ENCODE assay signal across 12 cellular contexts in genomic region chr17:79932907-79933306, GRCh38.
"Had no signal": no experiment of that assay in that cellular context is flagged by ENCODE, and none has a peak within 500 bp of the region (broad histone marks: within the 10 kb centered on the region; RNA-seq: fewer than 3 reads in every experiment).

No MANE protein-coding gene starts in this region.

- H3K36me3 Mint-ChIP-seq: activated naive CD4-positive, alpha-beta T cell treated with anti-CD3 and anti-CD28 coated beads, Interleukin-2, amount 50 U/mL, for 72 hours; naive thymus-derived CD4-positive, alpha-beta T cell; WTC11 had no signal

- H3K9me3 Mint-ChIP-seq: activated CD4-positive, alpha-beta T cell treated with anti-CD3 and anti-CD28 coated beads, Interleukin-2, amount 10 ng/mL, durations not matched to agents 24 days and 14 days; activated naive CD4-positive, alpha-beta T cell treated with anti-CD3 and anti-CD28 coated beads, Interleukin-2, amount 50 U/mL, for 72 hours; naive thymus-derived CD4-positive, alpha-beta T cell; WTC11 had no signal

- H3K27ac Mint-ChIP-seq: activated CD4-positive, alpha-beta T cell treated with anti-CD3 and anti-CD28 coated beads, Interleukin-2, amount 10 ng/mL, durations not matched to agents 24 days and 14 days had no signal

- DNase-seq: activated CD4-positive, alpha-beta T cell treated with anti-CD3 and anti-CD28 coated beads, Interleukin-2, amount 10 ng/mL, durations not matched to agents 24 days and 14 days; activated T-cell treated with anti-CD3 and anti-CD28 coated beads, Interleukin-2, amount 50 U/mL, for 1 hour; cerebellar nuclear complex; dorsolateral prefrontal cortex; naive thymus-derived CD4-positive, alpha-beta T cell; stimulated activated CD4-positive, alpha-beta T cell treated with anti-CD3 and anti-CD28 coated beads, Interleukin-12 subunit alpha, Interleukin-12 subunit beta, amount 100 ng/mL, for 4 hours; stimulated activated CD4-positive, alpha-beta T cell treated with anti-CD3 and anti-CD28 coated beads, Interleukin-2, amount 100 ng/mL, for 48 hours; stimulated activated naive CD8-positive, alpha-beta T cell treated with anti-CD3 and anti-CD28 coated beads, Interleukin-15, Interleukin-2, amounts not matched to agents 100 U/mL and 50 U/mL, for 24 hours had no signal

- H3K4me3 ChIP-seq: lung, thoracic aorta had no signal

- H3K36me3 ChIP-seq: thoracic aorta had no signal

- H3K27ac ChIP-seq: thoracic aorta had no signal

- ATAC-seq: activated naive CD4-positive, alpha-beta T cell treated with anti-CD3 and anti-CD28 coated beads, Interleukin-2, amount 50 U/mL, for 72 hours; naive thymus-derived CD4-positive, alpha-beta T cell; stimulated activated naive CD8-positive, alpha-beta T cell treated with anti-CD3 and anti-CD28 coated beads, Interleukin-15, Interleukin-2, amounts not matched to agents 100 U/mL and 50 U/mL, for 24 hours; WTC11 had no signal

- H3K4me3 Mint-ChIP-seq: activated CD4-positive, alpha-beta T cell treated with anti-CD3 and anti-CD28 coated beads, Interleukin-2, amount 10 ng/mL, durations not matched to agents 24 days and 14 days had no signal

- H3K9me3 ChIP-seq: thoracic aorta had no signal
